20 cellular contexts compared by ENCODE assay signal in the genomic region with DNA sequence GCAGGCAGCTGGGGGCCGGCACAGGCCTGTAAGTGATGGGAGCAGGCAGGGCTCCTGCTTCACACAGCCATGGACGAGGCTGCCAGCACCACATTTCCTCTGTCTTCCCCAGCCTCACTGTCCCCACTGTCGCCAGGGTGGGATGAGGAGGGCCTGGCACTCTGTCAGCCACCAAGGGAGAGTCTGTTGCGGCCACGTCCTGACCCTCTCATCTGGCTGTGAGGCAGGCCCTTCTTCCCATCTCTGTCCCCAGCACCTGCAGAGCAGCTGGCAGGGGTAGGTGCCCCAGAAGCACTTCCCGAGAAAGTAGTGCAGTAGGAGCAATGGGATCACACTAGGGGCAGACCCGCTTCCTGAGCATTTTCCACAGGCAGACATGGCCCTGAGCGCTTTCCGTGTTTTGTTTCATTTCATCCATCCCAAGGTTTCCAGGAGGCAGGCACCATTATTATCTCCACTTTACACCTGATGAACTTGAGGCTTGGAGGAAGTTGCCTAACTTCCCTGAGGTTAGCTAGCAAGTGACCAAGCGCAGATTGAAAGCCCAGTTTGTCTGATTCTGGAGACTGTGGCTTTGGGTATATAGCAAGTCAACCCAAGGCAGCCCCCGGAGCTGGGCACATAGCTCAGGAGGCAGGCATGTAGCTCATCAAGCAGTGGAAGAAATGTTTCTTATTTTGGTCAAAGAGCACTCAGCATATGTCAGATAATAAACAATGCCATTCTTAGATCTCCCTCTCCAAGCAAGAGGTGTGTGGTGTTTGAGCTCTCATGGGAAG.
"Had no signal": no experiment of that assay in that cellular context is flagged by ENCODE, and none has a peak within 500 bp of the region (broad histone marks: within the 10 kb centered on the region; RNA-seq: fewer than 3 reads in every experiment).

No MANE protein-coding gene starts in this region.

- H3K27me3 Mint-ChIP-seq: activated CD8-positive, alpha-beta T cell treated with anti-CD3 and anti-CD28 coated beads for 36 hours; activated naive CD8-positive, alpha-beta T cell; dendritic cell treated with granulocyte-macrophage colony-stimulating factor and Interleukin-4, amounts not matched to agents 40 ng/mL and 50 ng/mL, for 4 days; naive thymus-derived CD8-positive, alpha-beta T cell; stimulated activated naive CD8-positive, alpha-beta T cell treated with anti-CD3 and anti-CD28 coated beads, Interleukin-15, amount 100 ng/mL, for 72 hours had no signal

- H3K27ac Mint-ChIP-seq: activated CD8-positive, alpha-beta T cell treated with anti-CD3 and anti-CD28 coated beads for 36 hours; activated naive CD8-positive, alpha-beta T cell; dendritic cell treated with granulocyte-macrophage colony-stimulating factor and Interleukin-4, amounts not matched to agents 40 ng/mL and 50 ng/mL, for 4 days; naive thymus-derived CD8-positive, alpha-beta T cell; progenitor cell of endocrine pancreas; stimulated activated naive CD8-positive, alpha-beta T cell treated with anti-CD3 and anti-CD28 coated beads, Interleukin-15, amount 100 ng/mL, for 72 hours had no signal

- H3K4me3 Mint-ChIP-seq: activated CD8-positive, alpha-beta T cell treated with anti-CD3 and anti-CD28 coated beads for 36 hours; activated naive CD8-positive, alpha-beta T cell; dendritic cell treated with granulocyte-macrophage colony-stimulating factor and Interleukin-4, amounts not matched to agents 40 ng/mL and 50 ng/mL, for 4 days; naive thymus-derived CD8-positive, alpha-beta T cell; stimulated activated naive CD8-positive, alpha-beta T cell treated with anti-CD3 and anti-CD28 coated beads, Interleukin-15, amount 100 ng/mL, for 72 hours had no signal

- H3K27ac ChIP-seq: brain microvascular endothelial cell, epithelial cell of prostate, hepatocyte, right lobe of liver, VCaP had no signal

- H3K36me3 ChIP-seq: brain microvascular endothelial cell, right lobe of liver had no signal

- H3K4me3 ChIP-seq: hepatocyte, right lobe of liver had no signal

- DNase-seq: activated CD4-positive, alpha-beta T cell treated with anti-CD3 and anti-CD28 coated beads for 1 hour; activated CD8-positive, alpha-beta T cell treated with anti-CD3 and anti-CD28 coated beads for 36 hours; activated effector memory CD4-positive, alpha-beta T cell treated with anti-CD3 and anti-CD28 coated beads, Interleukin-2, amount 50 U/mL, for 16 hours; activated T-cell treated with anti-CD3 and anti-CD28 coated beads, Interleukin-2, amount 50 U/mL, for 48 hours; amygdala; brain microvascular endothelial cell; effector memory CD4-positive, alpha-beta T cell; naive thymus-derived CD8-positive, alpha-beta T cell; nucleus accumbens; right lobe of liver; stimulated activated naive CD8-positive, alpha-beta T cell treated with anti-CD3 and anti-CD28 coated beads, Interleukin-15, amount 100 ng/mL, for 72 hours; T-helper 1 cell had no signal

- H3K27me3 ChIP-seq: brain microvascular endothelial cell, hepatocyte, right lobe of liver had no signal

- H3K4me1 ChIP-seq: right lobe of liver had no signal

- ATAC-seq: activated CD8-positive, alpha-beta T cell treated with anti-CD3 and anti-CD28 coated beads for 36 hours; left lobe of liver; naive thymus-derived CD8-positive, alpha-beta T cell; SK-N-SH treated with all-trans-retinoic acid at 6 μM for 48 hours; stimulated activated naive CD8-positive, alpha-beta T cell treated with anti-CD3 and anti-CD28 coated beads, Interleukin-15, amount 100 ng/mL, for 72 hours had no signal

- H3K4me1 Mint-ChIP-seq: naive thymus-derived CD8-positive, alpha-beta T cell; stimulated activated naive CD8-positive, alpha-beta T cell treated with anti-CD3 and anti-CD28 coated beads, Interleukin-15, amount 100 ng/mL, for 72 hours had no signal
